Comparison of ENCODE assay signal across 1 cellular context in the genomic region with DNA sequence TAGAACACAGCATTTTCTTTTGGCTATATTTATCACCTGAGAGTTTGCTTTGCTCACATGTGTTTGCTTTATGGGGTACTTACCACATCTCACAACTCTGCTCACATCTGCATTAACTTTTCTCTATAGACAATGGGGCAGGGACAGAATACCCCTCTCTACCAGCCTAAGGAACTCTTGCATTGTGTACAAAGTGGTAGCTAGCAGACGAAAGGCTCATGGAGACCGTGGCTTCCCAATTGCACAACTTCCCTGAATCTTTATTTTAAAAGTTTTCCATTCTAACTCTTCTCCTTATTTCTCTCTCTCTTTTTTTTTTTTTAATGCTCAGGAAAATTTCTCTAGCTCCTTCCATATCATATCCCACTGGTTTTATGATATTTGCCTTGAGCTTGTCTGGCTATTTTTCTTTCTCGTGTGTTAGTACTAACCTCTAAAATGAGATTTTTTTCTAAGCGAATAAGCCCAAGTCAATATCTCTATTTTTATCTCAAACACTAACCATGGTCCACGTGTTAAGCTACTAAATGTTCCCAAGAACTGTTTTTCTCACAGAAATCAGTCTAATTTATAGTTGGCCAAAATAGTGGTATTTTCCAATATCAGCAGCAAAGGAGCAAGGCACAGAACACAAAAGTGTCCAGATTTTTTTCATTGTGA.
TF ChIP-seq lines count a peak whose summit lies in the region.

No MANE protein-coding gene starts in this region.

TF ChIP-seq in IMR-90, 13 proteins besides CTCF, POLR2A, EP300 and RAD21 (continued from another document):
- TF ChIP-seq, protein P1, sequence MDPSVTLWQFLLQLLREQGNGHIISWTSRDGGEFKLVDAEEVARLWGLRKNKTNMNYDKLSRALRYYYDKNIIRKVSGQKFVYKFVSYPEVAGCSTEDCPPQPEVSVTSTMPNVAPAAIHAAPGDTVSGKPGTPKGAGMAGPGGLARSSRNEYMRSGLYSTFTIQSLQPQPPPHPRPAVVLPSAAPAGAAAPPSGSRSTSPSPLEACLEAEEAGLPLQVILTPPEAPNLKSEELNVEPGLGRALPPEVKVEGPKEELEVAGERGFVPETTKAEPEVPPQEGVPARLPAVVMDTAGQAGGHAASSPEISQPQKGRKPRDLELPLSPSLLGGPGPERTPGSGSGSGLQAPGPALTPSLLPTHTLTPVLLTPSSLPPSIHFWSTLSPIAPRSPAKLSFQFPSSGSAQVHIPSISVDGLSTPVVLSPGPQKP (IDR thresholded peaks at IDR 0.05; ENCODE audit: borderline replicate concordance, low read depth, low read length) = no peak
- TF ChIP-seq CHD1 (IDR thresholded peaks at IDR 0.05; ENCODE audit: low read depth, low read length) = no peak
- TF ChIP-seq SMC3 (IDR thresholded peaks at IDR 0.05; ENCODE audit: low read depth, low read length) = no peak
